ENCODE assay signal across 16 cellular contexts in genomic region chr1:53662951-53663350, GRCh38.
DNase-seq lines count a peak whose midpoint lies in the region; ATAC-seq and TF ChIP-seq lines count a peak whose summit lies in the region.
"Had no signal": no experiment of that assay in that cellular context is flagged by ENCODE, and none has a peak within 500 bp of the region (broad histone marks: within the 10 kb centered on the region; RNA-seq: fewer than 3 reads in every experiment).

No MANE protein-coding gene starts in this region.

- no peak overlapping the region for H3K4me3 Mint-ChIP-seq in stimulated activated naive CD8-positive, alpha-beta T cell treated with anti-CD3 and anti-CD28 coated beads, Interleukin-15, amount 100 ng/mL, for 72 hours
- H3K4me3 Mint-ChIP-seq in osteocyte (ENCODE audit: unreplicated experiment), result no peak overlapping the region
- H3K4me3 Mint-ChIP-seq in activated T-helper 2 cell treated with anti-CD3 and anti-CD28 coated beads, Interferon-gamma antibody, Interleukin-2, Interleukin-4, amounts not matched to agents 10 μg/mL and 5 μg/mL and 100 μg/mL, durations not matched to agents 14 hours and 24 hours and 36 hours (ENCODE audit: low read depth), result no peak overlapping the region
- H3K4me3 Mint-ChIP-seq: CD14-positive monocyte; CD4-positive, alpha-beta memory T cell; GM23338; HFFc6; IgD-negative memory B cell had no signal

- no peak for ATAC-seq in stimulated activated naive CD8-positive, alpha-beta T cell treated with anti-CD3 and anti-CD28 coated beads, Interleukin-15, amount 100 ng/mL, for 72 hours
- no peak for ATAC-seq in stimulated activated naive CD8-positive, alpha-beta T cell treated with anti-CD3 and anti-CD28 coated beads, Interleukin-15, Interleukin-2, amounts not matched to agents 100 U/mL and 50 U/mL, for 24 hours
- ATAC-seq: GM23338 had no signal

- DNase-seq in NCI-H1694 (lab: John Stamatoyannopoulos, UW) (peak; percentile 45), NCI-H1694 treated with DMSO at 0.1 percent for 48 hours (lab: John Stamatoyannopoulos, UW) (no peak), osteocyte (ENCODE audit: extremely low spot score, unreplicated experiment) (no peak), HuH-7 (ENCODE audit: low spot score) (no peak), DMS53 treated with DMSO at 0.1 percent for 48 hours (lab: John Stamatoyannopoulos, UW; ENCODE audit: unreplicated experiment) (no peak)
- DNase-seq in stimulated activated naive CD8-positive, alpha-beta T cell treated with anti-CD3 and anti-CD28 coated beads, Interleukin-15, amount 100 ng/mL, for 72 hours, result no peak
- DNase-seq in stimulated activated naive CD8-positive, alpha-beta T cell treated with anti-CD3 and anti-CD28 coated beads, Interleukin-15, Interleukin-2, amounts not matched to agents 100 U/mL and 50 U/mL, for 24 hours, result no peak
- DNase-seq in activated T-helper 2 cell treated with anti-CD3 and anti-CD28 coated beads, Interferon-gamma antibody, Interleukin-2, Interleukin-4, amounts not matched to agents 10 μg/mL and 5 μg/mL and 100 μg/mL, durations not matched to agents 14 hours and 24 hours and 36 hours (ENCODE audit: low spot score), result no peak
- DNase-seq: 8988T; CD4-positive, alpha-beta memory T cell; DMS53; HCEC 1CT; HFFc6 had no signal

- H3K27ac Mint-ChIP-seq in stimulated activated naive CD8-positive, alpha-beta T cell treated with anti-CD3 and anti-CD28 coated beads, Interleukin-15, amount 100 ng/mL, for 72 hours, result peak overlapping the region; percentile 44 to 91
- peak overlapping the region; percentile 39 for H3K27ac Mint-ChIP-seq in osteocyte (ENCODE audit: unreplicated experiment)
- H3K27ac Mint-ChIP-seq in activated T-helper 2 cell treated with anti-CD3 and anti-CD28 coated beads, Interferon-gamma antibody, Interleukin-2, Interleukin-4, amounts not matched to agents 10 μg/mL and 5 μg/mL and 100 μg/mL, durations not matched to agents 14 hours and 24 hours and 36 hours, result no peak overlapping the region
- H3K27ac Mint-ChIP-seq: CD14-positive monocyte; CD4-positive, alpha-beta memory T cell; GM23338; HFFc6 had no signal

- no peaks in the 10 kb centered on the region for H3K27me3 Mint-ChIP-seq in stimulated activated naive CD8-positive, alpha-beta T cell treated with anti-CD3 and anti-CD28 coated beads, Interleukin-15, amount 100 ng/mL, for 72 hours
- no peaks in the 10 kb centered on the region for H3K27me3 Mint-ChIP-seq in osteocyte (ENCODE audit: unreplicated experiment)
- no peaks in the 10 kb centered on the region for H3K27me3 Mint-ChIP-seq in activated T-helper 2 cell treated with anti-CD3 and anti-CD28 coated beads, Interferon-gamma antibody, Interleukin-2, Interleukin-4, amounts not matched to agents 10 μg/mL and 5 μg/mL and 100 μg/mL, durations not matched to agents 14 hours and 24 hours and 36 hours (ENCODE audit: low read depth)

- no peak for TF ChIP-seq CTCF in osteocyte (IDR thresholded peaks at IDR 0.05)

- no peaks in the 10 kb centered on the region for H3K9me3 Mint-ChIP-seq in stimulated activated naive CD8-positive, alpha-beta T cell treated with anti-CD3 and anti-CD28 coated beads, Interleukin-15, amount 100 ng/mL, for 72 hours
- H3K9me3 Mint-ChIP-seq in osteocyte (ENCODE audit: unreplicated experiment), result no peaks in the 10 kb centered on the region
- no peaks in the 10 kb centered on the region for H3K9me3 Mint-ChIP-seq in activated T-helper 2 cell treated with anti-CD3 and anti-CD28 coated beads, Interferon-gamma antibody, Interleukin-2, Interleukin-4, amounts not matched to agents 10 μg/mL and 5 μg/mL and 100 μg/mL, durations not matched to agents 14 hours and 24 hours and 36 hours
- H3K9me3 Mint-ChIP-seq: CD14-positive monocyte; CD4-positive, alpha-beta memory T cell; GM23338; HFFc6; IgD-negative memory B cell had no signal

- no peaks in the 10 kb centered on the region for H3K36me3 Mint-ChIP-seq in osteocyte (ENCODE audit: unreplicated experiment)
- no peaks in the 10 kb centered on the region for H3K36me3 Mint-ChIP-seq in activated T-helper 2 cell treated with anti-CD3 and anti-CD28 coated beads, Interferon-gamma antibody, Interleukin-2, Interleukin-4, amounts not matched to agents 10 μg/mL and 5 μg/mL and 100 μg/mL, durations not matched to agents 14 hours and 24 hours and 36 hours (ENCODE audit: low read depth)
- H3K36me3 Mint-ChIP-seq: CD14-positive monocyte; CD4-positive, alpha-beta memory T cell; IgD-negative memory B cell had no signal

- intact Hi-C loops in activated T-helper 2 cell treated with anti-CD3 and anti-CD28 coated beads, Interferon-gamma antibody, Interleukin-2, Interleukin-4, amounts not matched to agents 10 μg/mL and 5 μg/mL and 100 μg/mL, durations not matched to agents 14 hours and 24 hours and 36 hours (cut with micrococcal nuclease), result no loop called here

- H3K4me1 Mint-ChIP-seq in stimulated activated naive CD8-positive, alpha-beta T cell treated with anti-CD3 and anti-CD28 coated beads, Interleukin-15, amount 100 ng/mL, for 72 hours, result no peaks in the 10 kb centered on the region
- H3K4me1 Mint-ChIP-seq in osteocyte (ENCODE audit: unreplicated experiment), result peaks cover 61% of the 10 kb centered on the region
- H3K4me1 Mint-ChIP-seq in activated T-helper 2 cell treated with anti-CD3 and anti-CD28 coated beads, Interferon-gamma antibody, Interleukin-2, Interleukin-4, amounts not matched to agents 10 μg/mL and 5 μg/mL and 100 μg/mL, durations not matched to agents 14 hours and 24 hours and 36 hours (ENCODE audit: low read depth), result no peaks in the 10 kb centered on the region
- H3K4me1 Mint-ChIP-seq: CD14-positive monocyte; CD4-positive, alpha-beta memory T cell; IgD-negative memory B cell had no signal
